8 cellular contexts compared by ENCODE assay signal in the genomic region with DNA sequence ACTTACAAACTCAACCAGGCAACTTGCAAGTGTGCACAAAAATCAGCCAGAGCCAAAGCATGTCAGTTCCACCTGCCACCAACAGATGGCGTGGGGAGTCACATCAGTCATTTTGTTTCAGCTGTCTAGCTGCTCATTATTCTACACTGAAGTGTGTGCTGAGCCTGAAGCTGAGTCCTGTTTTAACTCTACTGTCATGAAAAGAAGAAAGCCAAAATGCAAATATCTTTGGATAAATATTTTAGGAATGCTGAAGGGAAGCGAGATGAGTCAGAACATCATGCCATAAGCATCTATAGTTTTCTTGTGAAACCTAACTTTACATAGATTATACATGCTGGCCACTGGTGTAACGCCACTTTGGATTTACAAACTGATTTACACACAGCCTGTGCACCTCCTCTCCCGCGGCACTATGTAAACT.
DNase-seq lines count a peak whose midpoint lies in the region; ATAC-seq and TF ChIP-seq lines count a peak whose summit lies in the region.

No MANE protein-coding gene starts in this region.

- no peak overlapping the region for H3K4me3 Mint-ChIP-seq in activated naive CD8-positive, alpha-beta T cell treated with anti-CD3 and anti-CD28 coated beads, Interleukin-2, amount 50 U/mL, for 24 hours

- no peaks in the 10 kb centered on the region for H3K27me3 ChIP-seq in heart left ventricle

- H3K4me1 ChIP-seq in heart left ventricle: peaks cover 0 to 21% (median 8%) of the 10 kb centered on the region in 12 donors

- no peak for TF ChIP-seq POLR2A in heart left ventricle (IDR thresholded peaks at IDR 0.05)

- in situ Hi-C loops in SK-MEL-5 (cut with HindIII; ENCODE audit: low pct_unique_long_range_greater_than_20kb, low sequenced_read_pairs): no loop called here

- peak; percentile 78 to 94 (median 90) for TF ChIP-seq CTCF in heart left ventricle (IDR thresholded peaks at IDR 0.05)

- intact Hi-C loops in heart left ventricle (cut with DNase I): loop anchor here in 7 of 10 donors (5.0 to 10.0 kb wide), 6 partner anchors 93 to 175 kb away; partner anchors contain the start of gene CDK5R1 (in 4 of the 7)

- H3K9me3 ChIP-seq in heart left ventricle: no peaks in the 10 kb centered on the region

- no peaks in the 10 kb centered on the region for H3K36me3 Mint-ChIP-seq in activated naive CD8-positive, alpha-beta T cell treated with anti-CD3 and anti-CD28 coated beads, Interleukin-2, amount 50 U/mL, for 24 hours (ENCODE audit: low read depth)

- no peaks in the 10 kb centered on the region for H3K27me3 Mint-ChIP-seq in activated naive CD8-positive, alpha-beta T cell treated with anti-CD3 and anti-CD28 coated beads, Interleukin-2, amount 50 U/mL, for 24 hours

- H3K9me3 Mint-ChIP-seq in activated naive CD8-positive, alpha-beta T cell treated with anti-CD3 and anti-CD28 coated beads, Interleukin-2, amount 50 U/mL, for 24 hours: no peaks in the 10 kb centered on the region

- WGBS in heart left ventricle, 4 donors: 34 to 39% (median 37%) methylated on average over 5 of the region's 5 CpGs

- no peak overlapping the region for H3K27ac ChIP-seq in heart left ventricle

- ATAC-seq in activated naive CD8-positive, alpha-beta T cell treated with anti-CD3 and anti-CD28 coated beads, Interleukin-2, amount 50 U/mL, for 24 hours: no peak
- ATAC-seq in heart left ventricle: peak; percentile 44 to 87 (median 83)
- ATAC-seq in GM18870 (IDR thresholded peaks at IDR 0.05; ENCODE audit: unreplicated experiment): no peak
- ATAC-seq in HG02973 (IDR thresholded peaks at IDR 0.05; ENCODE audit: unreplicated experiment): no peak

- H3K4me1 Mint-ChIP-seq in activated naive CD8-positive, alpha-beta T cell treated with anti-CD3 and anti-CD28 coated beads, Interleukin-2, amount 50 U/mL, for 24 hours: no peaks in the 10 kb centered on the region

- DNase-seq in Daoy (ENCODE audit: low read depth) (peak; percentile 64), M059J (ENCODE audit: low read depth) (peak; percentile 43), SK-MEL-5 (ENCODE audit: low read depth, low spot score) (peak; percentile 81), heart left ventricle (peak; percentile 52 to 68 (median 63)), putamen (ENCODE audit: low spot score) (peak; percentile 87)
- DNase-seq in activated naive CD8-positive, alpha-beta T cell treated with anti-CD3 and anti-CD28 coated beads, Interleukin-2, amount 50 U/mL, for 24 hours: peak; percentile 68

- no peak overlapping the region for H3K27ac Mint-ChIP-seq in activated naive CD8-positive, alpha-beta T cell treated with anti-CD3 and anti-CD28 coated beads, Interleukin-2, amount 50 U/mL, for 24 hours

- peaks cover 0 to 17% (median 0%) of the 10 kb centered on the region in 9 donors for H3K36me3 ChIP-seq in heart left ventricle

- H3K4me3 ChIP-seq in heart left ventricle: no peak overlapping the region

Comparison
In these comparisons a context has a peak if more than half of its experiments do, and no peak if none do; other contexts are left out.
1. ATAC-seq: peak in heart left ventricle (4 of 4); none in activated naive CD8-positive, alpha-beta T cell treated with anti-CD3 and anti-CD28 coated beads, Interleukin-2, amount 50 U/mL, for 24 hours (single experiment), GM18870 (single experiment) and HG02973 (single experiment).
2. Peak in every context shown above with its lines, with median percentiles within 50 percentile points of each other: DNase-seq.